ENCODE assay signal across 10 cellular contexts in the genomic region with DNA sequence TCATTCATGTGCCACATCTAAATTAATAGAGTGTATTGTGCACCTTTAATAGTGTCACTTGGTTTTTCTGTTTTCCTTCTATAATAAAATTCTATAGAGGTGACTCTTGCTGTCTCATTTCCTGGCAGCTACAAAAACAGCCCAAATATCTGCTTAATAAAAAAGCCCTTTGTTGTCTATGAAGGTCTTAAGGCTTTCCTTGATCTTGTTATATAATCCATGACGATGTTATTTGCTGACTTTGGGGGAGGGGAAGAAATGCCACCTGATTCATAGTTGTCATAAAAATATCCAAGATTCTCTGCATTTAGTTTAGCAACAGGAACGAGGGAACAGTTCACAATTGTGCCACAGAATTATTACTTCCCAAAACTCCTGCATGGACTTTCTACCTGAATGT. TPM values are rescaled to one million over a fixed set of nuclear protein-coding genes. Genes with fewer than 3 reads are reported as not detected.
DNase-seq lines count a peak whose midpoint lies in the region; ATAC-seq and TF ChIP-seq lines count a peak whose summit lies in the region.
"Had no signal": no experiment of that assay in that cellular context is flagged by ENCODE, and none has a peak within 500 bp of the region (broad histone marks: within the 10 kb centered on the region; RNA-seq: fewer than 3 reads in every experiment).

No MANE protein-coding gene starts in this region.

- H3K9me3 ChIP-seq in RWPE2 (ENCODE audit: severe bottlenecking) (no peaks in the 10 kb centered on the region), gastrocnemius medialis (no peaks in the 10 kb centered on the region)
- H3K9me3 ChIP-seq: left lung had no signal

- no peak for TF ChIP-seq CTCF in RWPE2 (IDR thresholded peaks at IDR 0.05; ENCODE audit: poor library complexity, severe bottlenecking)
- no peak for TF ChIP-seq CTCF in fibroblast of pulmonary artery (IDR thresholded peaks at IDR 0.05; ENCODE audit: low read length, missing control alignments)
- TF ChIP-seq CTCF in gastrocnemius medialis (IDR thresholded peaks at IDR 0.05 in 4 of 5, conservative IDR thresholded peaks at IDR 0.05 in 1 of 5) = no peak

- peaks cover 22% of the 10 kb centered on the region for H3K4me1 ChIP-seq in RWPE2 (ENCODE audit: insufficient read depth, poor library complexity, severe bottlenecking)
- H3K4me1 ChIP-seq in gastrocnemius medialis = peaks cover 77 to 90% of the 10 kb centered on the region in 2 donors

- no peak for TF ChIP-seq POLR2A in gastrocnemius medialis (IDR thresholded peaks at IDR 0.05)

- H3K36me3 ChIP-seq in RWPE2 (ENCODE audit: low read depth) = no peaks in the 10 kb centered on the region
- H3K36me3 ChIP-seq in gastrocnemius medialis = no peaks in the 10 kb centered on the region

- peak; percentile 68 for DNase-seq in G401 (ENCODE audit: low spot score)
- no peak for DNase-seq in RWPE2 (ENCODE audit: low spot score)
- peak; percentile 35 for DNase-seq in fibroblast of pulmonary artery (ENCODE audit: low read depth)
- no peak for DNase-seq in gastrocnemius medialis
- DNase-seq in stimulated activated CD4-positive, alpha-beta T cell treated with anti-CD3 and anti-CD28 coated beads, Interleukin-2, amount 100 ng/mL, for 24 hours = no peak
- no peak for DNase-seq in activated CD4-positive, alpha-beta T cell treated with anti-CD3 and anti-CD28 coated beads for 48 hours
- DNase-seq in stimulated activated CD4-positive, alpha-beta T cell treated with anti-CD3 and anti-CD28 coated beads, Interleukin-2, amount 100 ng/mL, for 48 hours = no peak
- DNase-seq: left lung, T-cell had no signal

- H3K27ac ChIP-seq in RWPE2 (ENCODE audit: poor library complexity, severe bottlenecking) (peak overlapping the region; percentile 71), gastrocnemius medialis (peak overlapping the region; percentile 89 to 99 (median 95))

- ATAC-seq in RWPE2 (ENCODE audit: low read depth) (no peak), gastrocnemius medialis (no peak), HG02852 (IDR thresholded peaks at IDR 0.05; ENCODE audit: unreplicated experiment) (no peak)
- ATAC-seq: left lung, T-cell had no signal

- intact Hi-C loops in gastrocnemius medialis (cut with DNase I; ENCODE audit: low total_unique reads) = no loop called here

- no peaks in the 10 kb centered on the region for H3K27me3 ChIP-seq in RWPE2 (ENCODE audit: insufficient read depth, poor library complexity, severe bottlenecking)
- H3K27me3 ChIP-seq in gastrocnemius medialis = no peaks in the 10 kb centered on the region
- H3K27me3 ChIP-seq: left lung had no signal

- H3K4me3 ChIP-seq in RWPE2 (ENCODE audit: severe bottlenecking) = no peak overlapping the region
- no peak overlapping the region for H3K4me3 ChIP-seq in fibroblast of pulmonary artery (replicated peaks; ENCODE audit: low read depth, low read length)
- peak overlapping the region in 2 of 4 donors; percentile 2 to 52 for H3K4me3 ChIP-seq in gastrocnemius medialis

- in situ Hi-C loops in G401 (cut with HindIII; ENCODE audit: low sequenced_read_pairs) = no loop called here
- in situ Hi-C loops in gastrocnemius medialis (cut with MboI; ENCODE audit: low sequenced_read_pairs in 4 of 4) = no loop called here

RNA-seq across cellular contexts. Expression of gene CPEB4, which starts 31.3 kb away (rescaled TPM):
- 4.0 and 6.6 TPM in 2 replicates for total RNA-seq in G401 (2014; rRNA removed; shearing (Covaris generic))
- total RNA-seq in gastrocnemius medialis = 100 to 1,000 TPM in 2 of 4 donors, 10 to 100 TPM in 2; 97.8 to 109 (median 102) TPM

Comparison
In these comparisons a context has a peak if more than half of its experiments do, and no peak if none do; other contexts are left out.
1. DNase-seq: peak in G401 (single experiment) and fibroblast of pulmonary artery (single experiment); none in RWPE2 (single experiment), gastrocnemius medialis (0 of 2), stimulated activated CD4-positive, alpha-beta T cell treated with anti-CD3 and anti-CD28 coated beads, Interleukin-2, amount 100 ng/mL, for 24 hours (0 of 2), activated CD4-positive, alpha-beta T cell treated with anti-CD3 and anti-CD28 coated beads for 48 hours (single experiment) and stimulated activated CD4-positive, alpha-beta T cell treated with anti-CD3 and anti-CD28 coated beads, Interleukin-2, amount 100 ng/mL, for 48 hours (0 of 2).
2. RNA of gene CPEB4, which starts 31.3 kb away (total RNA-seq): 97.8 to 109 TPM in gastrocnemius medialis; 4.0 to 6.6 TPM in G401; every median in the first group is over 10 times any median in the second.